Comparison of ENCODE assay signal across 8 cellular contexts in the genomic region with DNA sequence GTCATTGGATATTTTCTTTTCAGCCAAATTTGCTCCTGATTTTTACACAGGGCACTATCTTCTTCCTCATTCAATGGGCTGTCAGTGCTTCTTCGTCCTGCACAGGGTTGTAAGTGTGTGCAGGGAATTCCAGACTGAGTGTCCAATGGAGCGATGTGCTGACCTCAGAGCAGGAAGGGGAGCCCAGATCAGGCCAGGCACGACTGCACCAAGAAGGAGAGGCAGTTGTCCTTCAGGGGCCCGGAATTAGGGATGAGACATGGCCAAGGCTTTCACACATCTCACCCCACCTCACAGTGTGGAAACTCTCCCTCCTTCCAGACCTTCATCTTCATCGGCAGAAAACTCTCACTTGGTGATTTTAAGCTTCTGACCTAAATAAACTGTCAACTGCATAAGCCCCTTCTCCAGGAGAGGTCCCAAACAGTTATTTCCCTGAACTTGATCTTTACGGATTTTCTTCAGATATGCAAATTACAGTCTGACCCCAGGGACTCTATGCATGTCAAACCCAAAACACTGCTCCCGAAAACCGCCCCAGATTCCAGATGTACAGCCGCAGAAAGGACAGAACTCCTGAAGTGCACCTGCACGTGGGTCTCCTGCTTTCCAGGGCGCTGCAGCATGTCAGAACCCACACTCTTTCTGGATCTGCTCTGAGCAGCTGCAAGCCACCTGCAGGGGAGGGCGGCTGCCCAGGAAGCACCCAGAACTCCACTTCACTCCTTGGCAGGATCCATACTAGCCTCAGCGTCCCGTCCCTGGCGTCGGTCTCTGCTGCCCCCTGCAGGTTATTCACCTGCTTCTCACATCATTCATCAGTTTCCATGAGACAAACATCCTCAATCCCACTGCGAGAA. TPM values are rescaled to one million over a fixed set of nuclear protein-coding genes. Genes with fewer than 3 reads are reported as not detected.
DNase-seq lines count a peak whose midpoint lies in the region; ATAC-seq and TF ChIP-seq lines count a peak whose summit lies in the region.

No MANE protein-coding gene starts in this region.

- intact Hi-C loops in activated CD4-positive, alpha-beta T cell treated with anti-CD3 and anti-CD28 coated beads for 36 hours (cut with DNase I, micrococcal nuclease): loop anchor here (1.0 kb wide), 11 partner anchors 22 to 343 kb away; partner anchors contain the start of genes ZNF439 (in 1 of the 2) and ZNF491 (in 1 of the 2)
- intact Hi-C loops in left colon (cut with DNase I, micrococcal nuclease): loop anchor here (5.0 to 10.0 kb wide), 3 partner anchors 83 to 258 kb away; partner anchors contain the start of gene ZNF878 (in 1 of the 2)

- peaks cover 32% of the 10 kb centered on the region for H3K4me1 Mint-ChIP-seq in activated CD4-positive, alpha-beta T cell treated with anti-CD3 and anti-CD28 coated beads for 36 hours

- no peaks in the 10 kb centered on the region for H3K27me3 Mint-ChIP-seq in activated CD4-positive, alpha-beta T cell treated with anti-CD3 and anti-CD28 coated beads for 36 hours

- peak; percentile 91 for TF ChIP-seq CTCF in GM12865 (IDR thresholded peaks at IDR 0.05; ENCODE audit: insufficient read depth, low read depth, low read length, missing control alignments)
- peak; percentile 94 for TF ChIP-seq CTCF in choroid plexus epithelial cell (conservative IDR thresholded peaks at IDR 0.05; ENCODE audit: low read depth, low read length)

- DNase-seq in GM12865 (ENCODE audit: low read depth) (peak; percentile 91), NCI-H446 treated with DMSO at 0.1 percent for 48 hours (lab: John Stamatoyannopoulos, UW) (peak; percentile 43), choroid plexus epithelial cell (ENCODE audit: low read depth) (peak; percentile 90), left colon (peak; percentile 87 to 93)
- DNase-seq in activated CD4-positive, alpha-beta T cell treated with anti-CD3 and anti-CD28 coated beads for 36 hours: peak; percentile 93
- peak; percentile 69 to 79 for DNase-seq in stimulated activated CD4-positive, alpha-beta T cell treated with anti-CD3 and anti-CD28 coated beads, Interleukin-1b, Interleukin-23, amount 100 ng/mL, for 1 hour (ENCODE audit: low read depth in 2 of 2)

- peaks cover 29% of the 10 kb centered on the region for H3K36me3 Mint-ChIP-seq in activated CD4-positive, alpha-beta T cell treated with anti-CD3 and anti-CD28 coated beads for 36 hours (ENCODE audit: low read depth)

- H3K9me3 Mint-ChIP-seq in activated CD4-positive, alpha-beta T cell treated with anti-CD3 and anti-CD28 coated beads for 36 hours (ENCODE audit: low read depth): peaks cover 9% of the 10 kb centered on the region

- H3K4me3 ChIP-seq in GM12865 (ENCODE audit: low read depth, low read length) (peak overlapping the region; percentile 90), choroid plexus epithelial cell (ENCODE audit: low read depth, low read length) (peak overlapping the region; percentile 90)

- H3K4me3 Mint-ChIP-seq in activated CD4-positive, alpha-beta T cell treated with anti-CD3 and anti-CD28 coated beads for 36 hours: peak overlapping the region; percentile 91

- peak; percentile 12 for ATAC-seq in HG03108 (IDR thresholded peaks at IDR 0.05; ENCODE audit: unreplicated experiment)
- ATAC-seq in activated CD4-positive, alpha-beta T cell treated with anti-CD3 and anti-CD28 coated beads for 36 hours: peak; percentile 68
- ATAC-seq in left colon: peak; percentile 81
- ATAC-seq in HG03521 (IDR thresholded peaks at IDR 0.05; ENCODE audit: unreplicated experiment): no peak

- POLR2A ChIA-PET in activated CD4-positive, alpha-beta T cell treated with anti-CD3 and anti-CD28 coated beads for 36 hours (lab: Charles Lee): interaction anchor here (0.6 to 1.4 kb wide), 4 partner anchors 50 to 154 kb away, joined by 3 to 7 read pairs (median 6); no protein-coding TSS in a partner anchor

- CTCF ChIA-PET in activated CD4-positive, alpha-beta T cell treated with anti-CD3 and anti-CD28 coated beads for 36 hours (lab: Charles Lee): interaction anchor here (0.6 to 3.1 kb wide), 31 partner anchors 14 to 343 kb away, joined by 3 to 50 read pairs (median 4); partner anchors contain the start of genes ZNF136, ZNF433, ZNF491 and ZNF625

- peak overlapping the region; percentile 69 for H3K27ac Mint-ChIP-seq in activated CD4-positive, alpha-beta T cell treated with anti-CD3 and anti-CD28 coated beads for 36 hours

RNA-seq across cellular contexts. Expression of gene ZNF20, which starts 0.6 kb away (rescaled TPM):
- 1 to 10 TPM; 3.2 to 3.3 TPM for total RNA-seq in activated CD4-positive, alpha-beta T cell treated with anti-CD3 and anti-CD28 coated beads for 36 hours
- 1 to 10 TPM; 3.8 to 6.2 TPM for total RNA-seq in left colon

RNA-seq across cellular contexts. Expression of gene ZNF625, which starts 15.8 kb away (rescaled TPM):
- total RNA-seq in activated CD4-positive, alpha-beta T cell treated with anti-CD3 and anti-CD28 coated beads for 36 hours: 1 to 10 TPM; 3.8 to 5.5 TPM
- total RNA-seq in left colon: 1 to 10 TPM; 2.8 to 3.0 TPM

RNA-seq across cellular contexts. Expression of gene ZNF136, which starts 22.1 kb away (rescaled TPM):
- 10 to 100 TPM; 11.7 to 12.9 TPM for total RNA-seq in activated CD4-positive, alpha-beta T cell treated with anti-CD3 and anti-CD28 coated beads for 36 hours
- 1 to 10 TPM; 5.6 to 6.1 TPM for total RNA-seq in left colon

Comparison
In these comparisons a context has a peak if more than half of its experiments do, and no peak if none do; other contexts are left out.
1. DNase-seq: peak in every context shown above with its lines; median percentile 93 in activated CD4-positive, alpha-beta T cell treated with anti-CD3 and anti-CD28 coated beads for 36 hours; 91 in GM12865; 90 in choroid plexus epithelial cell; 90 in left colon; 74 in stimulated activated CD4-positive, alpha-beta T cell treated with anti-CD3 and anti-CD28 coated beads, Interleukin-1b, Interleukin-23, amount 100 ng/mL, for 1 hour; 43 in NCI-H446 treated with DMSO at 0.1 percent for 48 hours.